1 cellular context compared by ENCODE assay signal in the genomic region with DNA sequence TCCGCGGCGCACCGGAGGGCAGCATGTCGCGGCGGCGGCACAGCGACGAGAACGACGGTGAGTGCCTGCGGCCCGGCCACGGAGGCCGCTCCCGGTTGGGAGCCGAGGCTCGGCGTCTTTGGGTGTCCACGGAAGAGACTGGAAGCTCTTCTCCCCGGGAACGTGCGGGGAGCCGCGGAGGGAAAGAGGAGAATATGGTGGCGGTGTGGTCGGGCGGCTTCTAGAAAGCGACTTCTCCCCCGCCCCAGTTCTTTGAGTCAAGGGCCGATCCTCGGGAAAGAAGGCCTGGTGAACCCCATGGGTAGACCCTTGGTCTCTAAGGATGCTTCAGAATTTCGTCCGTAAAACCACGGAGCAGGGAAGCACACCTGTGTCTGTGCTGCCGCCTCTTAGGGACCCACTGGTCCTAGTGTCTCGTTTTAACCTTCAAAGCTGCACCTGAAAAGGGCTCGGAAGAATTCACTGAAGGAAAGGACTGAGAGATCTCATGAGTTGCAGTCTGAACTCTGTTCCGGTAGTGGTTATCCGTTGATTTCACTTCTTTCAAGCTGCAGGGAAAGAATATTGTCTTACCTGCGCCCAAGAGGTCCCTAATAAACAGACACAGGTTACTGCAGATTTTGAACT.
TF ChIP-seq lines count a peak whose summit lies in the region.

No MANE protein-coding gene starts in this region.

TF ChIP-seq in HepG2, 621 proteins besides CTCF, POLR2A, EP300 and RAD21 (continued from another document and continues in another):
- TF ChIP-seq ZBTB38 (CRISPR knock-in tag; IDR thresholded peaks at IDR 0.05) = 0 out of 2 replicates have a peak, but pooled peaks have one; percentile 5
- TF ChIP-seq ZNF558 (CRISPR knock-in tag; IDR thresholded peaks at IDR 0.05; ENCODE audit: borderline replicate concordance) = 0 out of 2 replicates have a peak, but pooled peaks have one; percentile 44
- no peak for TF ChIP-seq ZNF598 (CRISPR knock-in tag; IDR thresholded peaks at IDR 0.05; ENCODE audit: borderline replicate concordance)
- no peak for TF ChIP-seq TOE1 (CRISPR knock-in tag; IDR thresholded peaks at IDR 0.05)
- 0 out of 2 replicates have a peak, but pooled peaks have one; percentile 24 for TF ChIP-seq HDAC2 (CRISPR knock-in tag; IDR thresholded peaks at IDR 0.05)
- 0 out of 2 replicates have a peak, but pooled peaks have one; percentile 15 for TF ChIP-seq ZBED4 (CRISPR knock-in tag; IDR thresholded peaks at IDR 0.05; ENCODE audit: borderline replicate concordance)
- TF ChIP-seq SMARCE1 (IDR thresholded peaks at IDR 0.05; ENCODE audit: borderline replicate concordance) = no peak
- TF ChIP-seq RCOR2 (CRISPR knock-in tag; IDR thresholded peaks at IDR 0.05) = no peak
- no peak for TF ChIP-seq ZSCAN30 (CRISPR knock-in tag; IDR thresholded peaks at IDR 0.05)
- no peak for TF ChIP-seq ZNF552 (CRISPR knock-in tag; IDR thresholded peaks at IDR 0.05; ENCODE audit: borderline replicate concordance)
- TF ChIP-seq, protein P1, sequence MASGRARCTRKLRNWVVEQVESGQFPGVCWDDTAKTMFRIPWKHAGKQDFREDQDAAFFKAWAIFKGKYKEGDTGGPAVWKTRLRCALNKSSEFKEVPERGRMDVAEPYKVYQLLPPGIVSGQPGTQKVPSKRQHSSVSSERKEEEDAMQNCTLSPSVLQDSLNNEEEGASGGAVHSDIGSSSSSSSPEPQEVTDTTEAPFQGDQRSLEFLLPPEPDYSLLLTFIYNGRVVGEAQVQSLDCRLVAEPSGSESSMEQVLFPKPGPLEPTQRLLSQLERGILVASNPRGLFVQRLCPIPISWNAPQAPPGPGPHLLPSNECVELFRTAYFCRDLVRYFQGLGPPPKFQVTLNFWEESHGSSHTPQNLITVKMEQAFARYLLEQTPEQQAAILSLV (CRISPR knock-in tag; IDR thresholded peaks at IDR 0.05; ENCODE audit: borderline replicate concordance) = no peak
- TF ChIP-seq CBFB (CRISPR knock-in tag; IDR thresholded peaks at IDR 0.05) = peak; percentile 49; the same call in 1 of the 2 replicates
- TF ChIP-seq HMGA1 (CRISPR knock-in tag; conservative IDR thresholded peaks at IDR 0.05) = no peak
- TF ChIP-seq KAT7 (CRISPR knock-in tag; IDR thresholded peaks at IDR 0.05; ENCODE audit: borderline replicate concordance) = 0 out of 2 replicates have a peak, but pooled peaks have one; percentile 20
- no peak for TF ChIP-seq ZNF512B (CRISPR knock-in tag; IDR thresholded peaks at IDR 0.05; ENCODE audit: borderline replicate concordance)
- TF ChIP-seq CENPX (CRISPR knock-in tag; IDR thresholded peaks at IDR 0.05) = no peak
- 0 out of 2 replicates have a peak, but pooled peaks have one; percentile 20 for TF ChIP-seq ZFP41 (CRISPR knock-in tag; IDR thresholded peaks at IDR 0.05; ENCODE audit: borderline replicate concordance)
- 0 out of 2 replicates have a peak, but pooled peaks have one; percentile 2 for TF ChIP-seq RXRA (CRISPR knock-in tag; IDR thresholded peaks at IDR 0.05)
- TF ChIP-seq MXI1 (IDR thresholded peaks at IDR 0.05; ENCODE audit: borderline replicate concordance, low read depth, low read length) = 0 out of 3 replicates have a peak, but pooled peaks have one; percentile 34
- TF ChIP-seq ZNF234 (CRISPR knock-in tag; conservative IDR thresholded peaks at IDR 0.05) = no peak
- TF ChIP-seq, protein P2, sequence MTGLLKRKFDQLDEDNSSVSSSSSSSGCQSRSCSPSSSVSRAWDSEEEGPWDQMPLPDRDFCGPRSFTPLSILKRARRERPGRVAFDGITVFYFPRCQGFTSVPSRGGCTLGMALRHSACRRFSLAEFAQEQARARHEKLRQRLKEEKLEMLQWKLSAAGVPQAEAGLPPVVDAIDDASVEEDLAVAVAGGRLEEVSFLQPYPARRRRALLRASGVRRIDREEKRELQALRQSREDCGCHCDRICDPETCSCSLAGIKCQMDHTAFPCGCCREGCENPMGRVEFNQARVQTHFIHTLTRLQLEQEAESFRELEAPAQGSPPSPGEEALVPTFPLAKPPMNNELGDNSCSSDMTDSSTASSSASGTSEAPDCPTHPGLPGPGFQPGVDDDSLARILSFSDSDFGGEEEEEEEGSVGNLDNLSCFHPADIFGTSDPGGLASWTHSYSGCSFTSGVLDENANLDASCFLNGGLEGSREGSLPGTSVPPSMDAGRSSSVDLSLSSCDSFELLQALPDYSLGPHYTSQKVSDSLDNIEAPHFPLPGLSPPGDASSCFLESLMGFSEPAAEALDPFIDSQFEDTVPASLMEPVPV (CRISPR knock-in tag; IDR thresholded peaks at IDR 0.05) = 0 out of 2 replicates have a peak, but pooled peaks have one; percentile 39
- TF ChIP-seq PAF1 (CRISPR knock-in tag; IDR thresholded peaks at IDR 0.05) = no peak
- TF ChIP-seq STAG1 (CRISPR knock-in tag; IDR thresholded peaks at IDR 0.05) = no peak
- no peak for TF ChIP-seq ARNT2 (CRISPR knock-in tag; IDR thresholded peaks at IDR 0.05; ENCODE audit: low read depth)
- TF ChIP-seq ATF7-NPFF (CRISPR knock-in tag; IDR thresholded peaks at IDR 0.05; ENCODE audit: low read depth) = peak; percentile 69; the same call in 1 of the 2 replicates
- TF ChIP-seq AGO2 (optimal IDR thresholded peaks at IDR 0.05; ENCODE audit: low read depth, low read length) = peak; percentile 63
- peak; percentile 54 for TF ChIP-seq IKZF4 (CRISPR knock-in tag; IDR thresholded peaks at IDR 0.05; ENCODE audit: borderline replicate concordance, low read depth, not compliant biosample characterization)
- TF ChIP-seq PLRG1 (conservative IDR thresholded peaks at IDR 0.05) = no peak
- TF ChIP-seq SAP130 (CRISPR knock-in tag; IDR thresholded peaks at IDR 0.05; ENCODE audit: low read depth) = peak; percentile 36; the same call in 1 of the 2 replicates
- 0 out of 2 replicates have a peak, but pooled peaks have one; percentile 39 for TF ChIP-seq EEA1 (CRISPR knock-in tag; IDR thresholded peaks at IDR 0.05; ENCODE audit: borderline replicate concordance)
- TF ChIP-seq ZMAT3 (CRISPR knock-in tag; conservative IDR thresholded peaks at IDR 0.05) = 0 out of 2 replicates have a peak, but pooled peaks have one; percentile 2
- TF ChIP-seq ZNF414 (CRISPR knock-in tag; IDR thresholded peaks at IDR 0.05) = peak; percentile 35; the same call in 1 of the 2 replicates
- TF ChIP-seq, protein P3, sequence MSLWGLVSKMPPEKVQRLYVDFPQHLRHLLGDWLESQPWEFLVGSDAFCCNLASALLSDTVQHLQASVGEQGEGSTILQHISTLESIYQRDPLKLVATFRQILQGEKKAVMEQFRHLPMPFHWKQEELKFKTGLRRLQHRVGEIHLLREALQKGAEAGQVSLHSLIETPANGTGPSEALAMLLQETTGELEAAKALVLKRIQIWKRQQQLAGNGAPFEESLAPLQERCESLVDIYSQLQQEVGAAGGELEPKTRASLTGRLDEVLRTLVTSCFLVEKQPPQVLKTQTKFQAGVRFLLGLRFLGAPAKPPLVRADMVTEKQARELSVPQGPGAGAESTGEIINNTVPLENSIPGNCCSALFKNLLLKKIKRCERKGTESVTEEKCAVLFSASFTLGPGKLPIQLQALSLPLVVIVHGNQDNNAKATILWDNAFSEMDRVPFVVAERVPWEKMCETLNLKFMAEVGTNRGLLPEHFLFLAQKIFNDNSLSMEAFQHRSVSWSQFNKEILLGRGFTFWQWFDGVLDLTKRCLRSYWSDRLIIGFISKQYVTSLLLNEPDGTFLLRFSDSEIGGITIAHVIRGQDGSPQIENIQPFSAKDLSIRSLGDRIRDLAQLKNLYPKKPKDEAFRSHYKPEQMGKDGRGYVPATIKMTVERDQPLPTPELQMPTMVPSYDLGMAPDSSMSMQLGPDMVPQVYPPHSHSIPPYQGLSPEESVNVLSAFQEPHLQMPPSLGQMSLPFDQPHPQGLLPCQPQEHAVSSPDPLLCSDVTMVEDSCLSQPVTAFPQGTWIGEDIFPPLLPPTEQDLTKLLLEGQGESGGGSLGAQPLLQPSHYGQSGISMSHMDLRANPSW (CRISPR knock-in tag; IDR thresholded peaks at IDR 0.05; ENCODE audit: borderline replicate concordance) = no peak
- 0 out of 2 replicates have a peak, but pooled peaks have one; percentile 54 for TF ChIP-seq ZNF337 (CRISPR knock-in tag; IDR thresholded peaks at IDR 0.05; ENCODE audit: borderline replicate concordance, low read depth)
- TF ChIP-seq, protein P4, sequence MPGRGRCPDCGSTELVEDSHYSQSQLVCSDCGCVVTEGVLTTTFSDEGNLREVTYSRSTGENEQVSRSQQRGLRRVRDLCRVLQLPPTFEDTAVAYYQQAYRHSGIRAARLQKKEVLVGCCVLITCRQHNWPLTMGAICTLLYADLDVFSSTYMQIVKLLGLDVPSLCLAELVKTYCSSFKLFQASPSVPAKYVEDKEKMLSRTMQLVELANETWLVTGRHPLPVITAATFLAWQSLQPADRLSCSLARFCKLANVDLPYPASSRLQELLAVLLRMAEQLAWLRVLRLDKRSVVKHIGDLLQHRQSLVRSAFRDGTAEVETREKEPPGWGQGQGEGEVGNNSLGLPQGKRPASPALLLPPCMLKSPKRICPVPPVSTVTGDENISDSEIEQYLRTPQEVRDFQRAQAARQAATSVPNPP (CRISPR knock-in tag; IDR thresholded peaks at IDR 0.05) = peak; percentile 46; the same call in 1 of the 2 replicates
- no peak for TF ChIP-seq NFKB2 (CRISPR knock-in tag; IDR thresholded peaks at IDR 0.05; ENCODE audit: borderline replicate concordance)
- TF ChIP-seq SP1 (IDR thresholded peaks at IDR 0.05) = no peak
- no peak for TF ChIP-seq SP1 (CRISPR knock-in tag; IDR thresholded peaks at IDR 0.05)
- no peak for TF ChIP-seq RBM22 (optimal IDR thresholded peaks at IDR 0.05; ENCODE audit: low read length)
- TF ChIP-seq, protein P5, sequence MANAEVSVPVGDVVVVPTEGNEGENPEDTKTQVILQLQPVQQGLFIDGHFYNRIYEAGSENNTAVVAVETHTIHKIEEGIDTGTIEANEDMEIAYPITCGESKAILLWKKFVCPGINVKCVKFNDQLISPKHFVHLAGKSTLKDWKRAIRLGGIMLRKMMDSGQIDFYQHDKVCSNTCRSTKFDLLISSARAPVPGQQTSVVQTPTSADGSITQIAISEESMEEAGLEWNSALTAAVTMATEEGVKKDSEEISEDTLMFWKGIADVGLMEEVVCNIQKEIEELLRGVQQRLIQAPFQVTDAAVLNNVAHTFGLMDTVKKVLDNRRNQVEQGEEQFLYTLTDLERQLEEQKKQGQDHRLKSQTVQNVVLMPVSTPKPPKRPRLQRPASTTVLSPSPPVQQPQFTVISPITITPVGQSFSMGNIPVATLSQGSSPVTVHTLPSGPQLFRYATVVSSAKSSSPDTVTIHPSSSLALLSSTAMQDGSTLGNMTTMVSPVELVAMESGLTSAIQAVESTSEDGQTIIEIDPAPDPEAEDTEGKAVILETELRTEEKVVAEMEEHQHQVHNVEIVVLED (CRISPR knock-in tag; IDR thresholded peaks at IDR 0.05; ENCODE audit: borderline replicate concordance) = no peak
- no peak for TF ChIP-seq FOXA1 (IDR thresholded peaks at IDR 0.05)
- TF ChIP-seq FOXA1 (CRISPR knock-in tag; IDR thresholded peaks at IDR 0.05) = no peak
- TF ChIP-seq ZNF230 (CRISPR knock-in tag; IDR thresholded peaks at IDR 0.05) = 0 out of 2 replicates have a peak, but pooled peaks have one; percentile 39
- TF ChIP-seq JARID2 (CRISPR knock-in tag; IDR thresholded peaks at IDR 0.05; ENCODE audit: insufficient replicate concordance) = no peak
- no peak for TF ChIP-seq ZNF713 (CRISPR knock-in tag; IDR thresholded peaks at IDR 0.05)
- TF ChIP-seq, protein P6, sequence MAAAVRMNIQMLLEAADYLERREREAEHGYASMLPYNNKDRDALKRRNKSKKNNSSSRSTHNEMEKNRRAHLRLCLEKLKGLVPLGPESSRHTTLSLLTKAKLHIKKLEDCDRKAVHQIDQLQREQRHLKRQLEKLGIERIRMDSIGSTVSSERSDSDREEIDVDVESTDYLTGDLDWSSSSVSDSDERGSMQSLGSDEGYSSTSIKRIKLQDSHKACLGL (CRISPR knock-in tag; IDR thresholded peaks at IDR 0.05) = no peak
